Comparison of ENCODE assay signal across 12 cellular contexts in genomic region chr20:48759631-48760245, GRCh38.
DNase-seq lines count a peak whose midpoint lies in the region; ATAC-seq, FAIRE-seq and TF ChIP-seq lines count a peak whose summit lies in the region.
"Had no signal": no experiment of that assay in that cellular context is flagged by ENCODE, and none has a peak within 500 bp of the region (broad histone marks: within the 10 kb centered on the region; RNA-seq: fewer than 3 reads in every experiment).

No MANE protein-coding gene starts in this region.

- H3K4me2 ChIP-seq in endothelial cell of umbilical vein (ENCODE audit: insufficient read depth, low read length) = peak overlapping the region; percentile 36

- H3K27ac ChIP-seq in endothelial cell of umbilical vein (ENCODE audit: insufficient read depth, low read depth, low read length) (peak overlapping the region; percentile 80), kidney (ENCODE audit: low read depth in 2 of 2, low read length in 2 of 2) (no peak overlapping the region)

- dilution Hi-C loops in endothelial cell of umbilical vein (cut with MboI; ENCODE audit: extremely low pct_ligation_motif_present, low sequenced_read_pairs) = no loop called here

- no TSS peak for BruUV-seq in endothelial cell of umbilical vein (replicated peaks; lab: Mats Ljungman, UMichigan)

- H3K27me3 Mint-ChIP-seq in CD14-positive monocyte (ENCODE audit: low read depth in 3 of 3) = peaks cover 0 to 3% (median 0%) of the 10 kb centered on the region in 3 donors

- H3K9me3 Mint-ChIP-seq in CD14-positive monocyte = peaks cover 0 to 9% (median 5%) of the 10 kb centered on the region in 7 donors

- no peak overlapping the region for H3K9ac ChIP-seq in endothelial cell of umbilical vein (replicated peaks; ENCODE audit: extremely low read depth, insufficient read depth, low read length)
- H3K9ac ChIP-seq in kidney (ENCODE audit: low read length in 2 of 2) = no peak overlapping the region

- no peak for TF ChIP-seq CTCF in CD14-positive monocyte (IDR thresholded peaks at IDR 0.05)
- no peak for TF ChIP-seq CTCF in endothelial cell of umbilical vein (IDR thresholded peaks at IDR 0.05; ENCODE audit: extremely low read depth in 1 of 2, insufficient read depth in 1 of 2, low read depth in 1 of 2, low read length in 2 of 2)
- no peak for TF ChIP-seq CTCF in kidney (IDR thresholded peaks at IDR 0.05; ENCODE audit: borderline replicate concordance, extremely low read depth, insufficient read depth)

- H3K4me3 Mint-ChIP-seq in CD14-positive monocyte = peak overlapping the region; percentile 45 to 81

- no peaks in the 10 kb centered on the region for H3K9me1 ChIP-seq in endothelial cell of umbilical vein (replicated peaks; ENCODE audit: control insufficient read depth, extremely low read depth, insufficient read depth, low read length)

- no peak for DNase-seq in CD14-positive monocyte (ENCODE audit: low spot score)
- peak; percentile 16 for DNase-seq in COR-L47 (lab: John Stamatoyannopoulos, UW)
- DNase-seq in NCI-H69 (lab: John Stamatoyannopoulos, UW) = peak; percentile 61
- DNase-seq in endothelial cell of umbilical vein (ENCODE audit: low read depth, low spot score) = no peak
- DNase-seq in stimulated activated CD4-positive, alpha-beta T cell treated with anti-CD3 and anti-CD28 coated beads, Interleukin-2, amount 100 ng/mL, for 24 hours = no peak
- DNase-seq in EL = no peak
- DNase-seq in kidney = no peak
- DNase-seq: hypothalamus, mesenchymal stem cell had no signal

- H3K36me3 ChIP-seq in endothelial cell of umbilical vein (ENCODE audit: control insufficient read depth in 2 of 2, extremely low read depth in 1 of 2, insufficient read depth in 2 of 2, low read length in 2 of 2) = no peaks in the 10 kb centered on the region
- no peaks in the 10 kb centered on the region for H3K36me3 ChIP-seq in kidney (ENCODE audit: control insufficient read depth in 1 of 2, insufficient read depth in 2 of 2, low read length in 2 of 2)

- no peaks in the 10 kb centered on the region for H4K20me1 ChIP-seq in endothelial cell of umbilical vein (replicated peaks; ENCODE audit: control insufficient read depth, extremely low read depth, insufficient read depth, low read length)

- ATAC-seq in GM18873 (IDR thresholded peaks at IDR 0.05; ENCODE audit: low FRiP score, unreplicated experiment) = no peak

- peak overlapping the region; percentile 93 to 99 (median 98) for H3K27ac Mint-ChIP-seq in CD14-positive monocyte

- CTCF ChIA-PET in endothelial cell of umbilical vein (lab: Charles Lee) = interaction anchor here (0.6 to 2.0 kb wide), 7 partner anchors 8 to 145 kb away, joined by 3 to 4 read pairs (median 3); no protein-coding TSS in a partner anchor

- H3K4me1 Mint-ChIP-seq in CD14-positive monocyte = peaks cover 100% of the 10 kb centered on the region

- no peak overlapping the region for H2AFZ ChIP-seq in endothelial cell of umbilical vein (ENCODE audit: low read depth, low read length)

- H3K79me2 ChIP-seq in endothelial cell of umbilical vein (ENCODE audit: control insufficient read depth, insufficient read depth, low read length) = peaks cover 89% of the 10 kb centered on the region

- H3K9me3 ChIP-seq in endothelial cell of umbilical vein (replicated peaks; ENCODE audit: control insufficient read depth, insufficient read depth, low read length) (no peaks in the 10 kb centered on the region), kidney (ENCODE audit: control insufficient read depth in 1 of 2, low read length in 2 of 2) (peaks cover 3 to 4% of the 10 kb centered on the region in 2 donors)

- TF ChIP-seq POLR2A in endothelial cell of umbilical vein (IDR thresholded peaks at IDR 0.05; ENCODE audit: low read depth, low read length) = no peak

- H3K4me3 ChIP-seq in endothelial cell of umbilical vein (replicated peaks in 1 of 3; ENCODE audit: insufficient read depth in 1 of 3, low read depth in 1 of 3, low read length in 3 of 3) (no peak overlapping the region), kidney (ENCODE audit: low read length in 2 of 2) (no peak overlapping the region)

- intact Hi-C loops in CD14-positive monocyte (cut with micrococcal nuclease) (loop anchor here (2.0 to 5.0 kb wide), 2 partner anchors 17 to 37 kb away; no protein-coding TSS in a partner anchor), endothelial cell of umbilical vein (cut with micrococcal nuclease) (loop anchor here (2.0 to 10.0 kb wide), 2 partner anchors 37 to 145 kb away; no protein-coding TSS in a partner anchor), kidney (cut with DNase I) (no loop called here)

- FAIRE-seq in endothelial cell of umbilical vein (lab: Jason Lieb, UNC) (peak; percentile 4), kidney (lab: Jason Lieb, UNC) (no peak)
- FAIRE-seq: bronchial epithelial cell, D721Med had no signal

- POLR2A ChIA-PET in endothelial cell of umbilical vein (lab: Charles Lee) = no interaction called here

- no peaks in the 10 kb centered on the region for H3K27me3 ChIP-seq in endothelial cell of umbilical vein (ENCODE audit: control insufficient read depth in 2 of 2, insufficient read depth in 2 of 2, low read length in 2 of 2)

- H3K4me1 ChIP-seq in endothelial cell of umbilical vein (ENCODE audit: control insufficient read depth, extremely low read depth, insufficient read depth, low read length) = peaks cover 47% of the 10 kb centered on the region
- peaks cover 0 to 14% of the 10 kb centered on the region in 2 donors for H3K4me1 ChIP-seq in kidney (ENCODE audit: control insufficient read depth in 1 of 2, insufficient read depth in 1 of 2, low read depth in 1 of 2, low read length in 2 of 2)

- H3K36me3 Mint-ChIP-seq in CD14-positive monocyte = peaks cover 32 to 40% of the 10 kb centered on the region in 2 donors

TF ChIP-seq in endothelial cell of umbilical vein, 7 proteins besides CTCF, POLR2A, EP300 and RAD21:
- no peak for TF ChIP-seq FOS (IDR thresholded peaks at IDR 0.05; ENCODE audit: borderline replicate concordance, insufficient read depth, low read length)
- no peak for TF ChIP-seq MYC (IDR thresholded peaks at IDR 0.05; ENCODE audit: low read depth, low read length)
- no peak for TF ChIP-seq GATA2 (IDR thresholded peaks at IDR 0.05; ENCODE audit: insufficient read depth, insufficient read length, low read depth, low read length)
- TF ChIP-seq JUN (IDR thresholded peaks at IDR 0.05; ENCODE audit: borderline replicate concordance, insufficient read depth, insufficient read length, low read depth) = no peak
- TF ChIP-seq EZH2 (IDR thresholded peaks at IDR 0.05; ENCODE audit: borderline replicate concordance, low read depth, low read length, severe bottlenecking) = no peak
- TF ChIP-seq, protein P1, sequence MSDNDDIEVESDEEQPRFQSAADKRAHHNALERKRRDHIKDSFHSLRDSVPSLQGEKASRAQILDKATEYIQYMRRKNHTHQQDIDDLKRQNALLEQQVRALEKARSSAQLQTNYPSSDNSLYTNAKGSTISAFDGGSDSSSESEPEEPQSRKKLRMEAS (IDR thresholded peaks at IDR 0.05; ENCODE audit: insufficient read depth, insufficient read length) = no peak

Comparison
In these comparisons a context has a peak if more than half of its experiments do, and no peak if none do; other contexts are left out.
1. DNase-seq: peak in COR-L47 (single experiment) and NCI-H69 (single experiment); none in CD14-positive monocyte (single experiment), endothelial cell of umbilical vein (single experiment), stimulated activated CD4-positive, alpha-beta T cell treated with anti-CD3 and anti-CD28 coated beads, Interleukin-2, amount 100 ng/mL, for 24 hours (0 of 2), EL (single experiment) and kidney (single experiment).